ENCODE assay signal across 8 cellular contexts in the genomic region with DNA sequence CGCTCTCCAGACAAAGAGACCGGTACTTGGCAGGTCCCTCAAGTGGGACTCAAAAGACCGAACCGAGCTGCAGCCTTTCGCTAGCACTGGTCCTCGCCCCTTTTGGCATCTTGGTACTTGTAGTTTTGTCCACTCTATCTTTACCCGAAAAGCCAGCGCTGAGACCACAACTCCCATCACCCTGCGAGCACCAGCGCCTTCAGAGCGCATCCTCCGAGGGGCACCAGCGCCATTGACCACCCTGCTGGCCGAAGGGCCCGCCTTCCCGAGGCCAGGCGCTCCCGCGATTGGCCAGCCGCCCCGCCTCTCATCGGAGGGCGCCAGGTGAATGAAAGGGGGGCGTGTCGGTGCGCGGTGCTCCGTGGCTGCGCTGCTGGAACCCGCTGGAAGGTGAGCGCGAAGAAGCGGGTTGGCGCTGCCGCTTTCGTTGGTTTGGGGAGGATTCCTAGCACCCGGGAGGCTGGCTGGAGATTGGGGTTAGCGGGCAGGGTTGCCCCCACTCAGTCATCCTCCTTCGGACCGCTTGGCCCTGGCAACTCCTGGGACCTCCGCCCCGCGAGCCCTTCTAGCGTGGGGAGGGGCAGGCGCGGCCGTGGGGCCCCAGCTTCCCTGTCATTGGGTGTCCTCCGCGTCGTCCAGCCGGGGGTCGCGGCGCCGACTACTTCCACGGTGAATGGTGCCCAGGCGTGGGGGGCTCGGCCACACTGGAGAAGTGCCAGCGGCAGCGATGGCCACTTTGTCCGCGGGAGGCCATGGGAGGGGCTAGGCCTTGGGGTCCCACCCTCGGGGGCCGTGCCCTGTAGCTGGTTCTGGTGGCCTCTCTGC. TPM values are rescaled to one million over a fixed set of nuclear protein-coding genes. Genes with fewer than 3 reads are reported as not detected.
DNase-seq lines count a peak whose midpoint lies in the region; ATAC-seq and TF ChIP-seq lines count a peak whose summit lies in the region.

A gene (plus strand): TSS at position 357 of the 825 bp plus-strand sequence. CDS start 5,553 bp downstream, outside the sequence.

- no peak within 1 kb of the TSS for H2AFZ ChIP-seq in fibroblast of lung (ENCODE audit: low read length)

- peak within 1 kb of the TSS; percentile 76 for H3K4me2 ChIP-seq in fibroblast of lung (ENCODE audit: extremely low read depth, insufficient read depth, low read length)

- peaks cover 30% of the 10 kb centered on the region for H3K27me3 ChIP-seq in fibroblast of lung (ENCODE audit: control insufficient read depth, insufficient read depth, low read length)

- no peak within 1 kb of the TSS for H3K27ac ChIP-seq in fibroblast of lung (ENCODE audit: insufficient read depth, low read length)

- H3K9me3 ChIP-seq in fibroblast of lung (ENCODE audit: control insufficient read depth, insufficient read depth, low read depth, low read length), result no peaks in the 10 kb centered on the region

- DNase-seq in GM03348 (ENCODE audit: low spot score) (peak; percentile 67), NCI-H2227 (lab: John Stamatoyannopoulos, UW; ENCODE audit: unreplicated experiment) (peak; percentile 98), fibroblast of lung (ENCODE audit: low read depth in 2 of 2) (peak; percentile 68 to 78), mucosa of gallbladder (ENCODE audit: low spot score) (peak; percentile 56), MV-4-11 (lab: John Stamatoyannopoulos, UW) (no peak)
- DNase-seq in activated T-cell treated with anti-CD3 and anti-CD28 coated beads, Interleukin-2, amount 50 U/mL, for 48 hours, result peak; percentile 67 to 71
- peak; percentile 57 for DNase-seq in stimulated activated naive CD8-positive, alpha-beta T cell treated with anti-CD3 and anti-CD28 coated beads, Interleukin-15, Interleukin-2, amounts not matched to agents 100 U/mL and 50 U/mL, for 24 hours

- no peaks in the 10 kb centered on the region for H4K20me1 ChIP-seq in fibroblast of lung (ENCODE audit: control insufficient read depth, extremely low read depth, insufficient read depth, low read length)

- no peak within 1 kb of the TSS for H3K9ac ChIP-seq in fibroblast of lung (ENCODE audit: insufficient read depth, low read length)

- H3K36me3 ChIP-seq in fibroblast of lung (ENCODE audit: control insufficient read depth, insufficient read depth, low read length), result no peaks in the 10 kb centered on the region

- no peaks in the 10 kb centered on the region for H3K79me2 ChIP-seq in fibroblast of lung (ENCODE audit: control insufficient read depth, insufficient read depth, low read length)

- no peak for TF ChIP-seq CTCF in fibroblast of lung (conservative IDR thresholded peaks at IDR 0.05 in 1 of 2, IDR thresholded peaks at IDR 0.05 in 1 of 2; ENCODE audit: low read depth in 1 of 2, low read length in 2 of 2)

- H3K4me3 ChIP-seq in fibroblast of lung (replicated peaks in 1 of 4; ENCODE audit: control extremely low read depth in 1 of 4, insufficient read depth in 1 of 4, low read depth in 3 of 4, low read length in 4 of 4), result peak within 1 kb of the TSS; percentile 16 to 60 (median 38)

- H3K4me1 ChIP-seq in fibroblast of lung (ENCODE audit: control insufficient read depth, extremely low read depth, insufficient read depth, low read length), result peaks cover 2% of the 10 kb centered on the region

- ATAC-seq in stimulated activated naive CD8-positive, alpha-beta T cell treated with anti-CD3 and anti-CD28 coated beads, Interleukin-15, Interleukin-2, amounts not matched to agents 100 U/mL and 50 U/mL, for 24 hours, result peak; percentile 52
- no peak for ATAC-seq in GM18909 (IDR thresholded peaks at IDR 0.05; ENCODE audit: poor library complexity, unreplicated experiment)

RNA-seq across cellular contexts. Expression of the gene that starts here (rescaled TPM):
- total RNA-seq in fibroblast of lung (not detected in 2 replicates), mucosa of gallbladder (0.03 TPM)
- polyA plus RNA-seq in fibroblast of lung, result not detected in 2 replicates
- not detected in 2 replicates for polyA plus RNA-seq in fibroblast of lung (2012)
- not detected in 2 replicates for polyA minus RNA-seq in fibroblast of lung (ENCODE audit: low replicate concordance)

Comparison
In these comparisons a context has a peak if more than half of its experiments do, and no peak if none do; other contexts are left out.
1. Peak in DNase-seq, H3K4me3 ChIP-seq and H3K4me2 ChIP-seq in fibroblast of lung; RNA of the gene not detected or under 1 TPM.
2. Peak in DNase-seq in mucosa of gallbladder; RNA of the gene not detected or under 1 TPM.